14 cellular contexts compared by ENCODE assay signal in genomic region chr5:98099448-98100105, GRCh38.
"Had no signal": no experiment of that assay in that cellular context is flagged by ENCODE, and none has a peak within 500 bp of the region (broad histone marks: within the 10 kb centered on the region; RNA-seq: fewer than 3 reads in every experiment).

No MANE protein-coding gene starts in this region.

- H3K9me3 ChIP-seq: esophagus squamous epithelium had no signal

- DNase-seq: activated CD4-positive, alpha-beta T cell treated with anti-CD3 and anti-CD28 coated beads for 1 hour; activated CD4-positive, alpha-beta T cell treated with anti-CD3 and anti-CD28 coated beads, Interleukin-2, amount 50 U/mL, for 4 hours; activated naive CD4-positive, alpha-beta T cell; activated naive CD8-positive, alpha-beta T cell treated with anti-CD3 and anti-CD28 coated beads, Interleukin-2, amount 10 ng/mL, durations not matched to agents 7 days and 5 days; activated T-cell treated with anti-CD3 and anti-CD28 coated beads for 4 hours; anterior cingulate cortex; esophagus squamous epithelium; glutamatergic neuron; hypothalamus; kidney glomerular epithelial cell; nucleus accumbens; right cardiac atrium had no signal

- H3K4me3 ChIP-seq: esophagus squamous epithelium, smooth muscle cell had no signal

- H3K36me3 ChIP-seq: esophagus squamous epithelium had no signal

- H3K4me2 ChIP-seq: smooth muscle cell had no signal

- H3K27me3 ChIP-seq: esophagus squamous epithelium, foreskin keratinocyte had no signal

- H3K27ac ChIP-seq: esophagus squamous epithelium, foreskin keratinocyte had no signal

- H3K4me1 ChIP-seq: esophagus squamous epithelium had no signal
